ENCODE assay signal across 13 cellular contexts in the genomic region with DNA sequence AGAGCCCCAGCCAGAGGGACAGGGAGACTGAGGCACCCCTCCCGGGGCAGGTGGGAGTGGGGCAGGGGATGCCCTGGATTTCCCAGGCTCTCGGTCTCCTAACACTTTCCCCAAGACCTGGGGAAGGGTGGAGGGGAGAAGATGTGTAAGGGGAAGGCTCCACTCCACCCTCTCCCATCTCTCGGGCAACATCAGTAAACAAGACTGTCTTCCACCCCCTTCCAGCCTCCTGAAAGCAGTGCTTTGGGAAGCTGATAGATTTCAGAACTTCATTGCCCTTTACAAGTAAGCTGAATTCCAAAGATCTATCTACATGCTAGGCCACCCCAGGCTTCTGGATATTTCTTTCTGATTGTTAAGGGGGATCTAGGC. TPM values are rescaled to one million over a fixed set of nuclear protein-coding genes. Genes with fewer than 3 reads are reported as not detected.
DNase-seq lines count a peak whose midpoint lies in the region; ATAC-seq and TF ChIP-seq lines count a peak whose summit lies in the region.
"Had no signal": no experiment of that assay in that cellular context is flagged by ENCODE, and none has a peak within 500 bp of the region (broad histone marks: within the 10 kb centered on the region; RNA-seq: fewer than 3 reads in every experiment).

No MANE protein-coding gene starts in this region.

- no peak overlapping the region for H3K4me3 ChIP-seq in colonic mucosa
- H3K4me3 ChIP-seq in mesenchymal stem cell (ENCODE audit: insufficient read depth in 1 of 2, low read depth in 1 of 2, low read length in 2 of 2): peak overlapping the region in 1 of 2 experiments; percentile 64

- no peak overlapping the region for H2BK5ac ChIP-seq in mesenchymal stem cell (ENCODE audit: low read depth, low read length, poor library complexity, severe bottlenecking)

- TF ChIP-seq CTCF in colonic mucosa (IDR thresholded peaks at IDR 0.05): no peak

- H3K36me3 ChIP-seq in colonic mucosa (no peaks in the 10 kb centered on the region), mesenchymal stem cell (ENCODE audit: control insufficient read depth in 1 of 2, insufficient read depth in 2 of 2, low read depth in 1 of 2, low read length in 2 of 2) (peaks cover 39 to 41% of the 10 kb centered on the region in 2 experiments)

- H4K91ac ChIP-seq in mesenchymal stem cell (ENCODE audit: low read length): no peak overlapping the region

- peak overlapping the region in 1 of 2 experiments; percentile 74 for H3K18ac ChIP-seq in mesenchymal stem cell (ENCODE audit: low read depth in 1 of 2, low read length in 2 of 2)

- peak overlapping the region; percentile 83 for H3K4me2 ChIP-seq in mesenchymal stem cell (ENCODE audit: low read length, poor library complexity, severe bottlenecking)

- peaks cover 28% of the 10 kb centered on the region for H3K27me3 ChIP-seq in colonic mucosa
- no peaks in the 10 kb centered on the region for H3K27me3 ChIP-seq in mesenchymal stem cell (ENCODE audit: control insufficient read depth in 1 of 2, insufficient read depth in 1 of 2, low read length in 2 of 2)

- no peak overlapping the region for H3K14ac ChIP-seq in mesenchymal stem cell (ENCODE audit: low read length in 2 of 2)

- peak overlapping the region; percentile 69 for H2AK5ac ChIP-seq in mesenchymal stem cell (ENCODE audit: low read length, severe bottlenecking)

- DNase-seq in OCI-M1 (lab: John Stamatoyannopoulos, UW) (peak; percentile 1), colonic mucosa (no peak), mesenchymal stem cell (peak; percentile 70), activated T-cell treated with anti-CD3 and anti-CD28 coated beads for 4 hours (no peak)
- no peak for DNase-seq in stimulated activated naive CD4-positive, alpha-beta T cell treated with Interleukin-2 at 50 U/mL for 16 hours (lab: John Stamatoyannopoulos, UW)
- DNase-seq: activated CD4-positive, alpha-beta T cell treated with anti-CD3 and anti-CD28 coated beads, Interleukin-2, amount 10 ng/mL, durations not matched to agents 7 days and 5 days; activated naive CD4-positive, alpha-beta T cell treated with anti-CD3 and anti-CD28 coated beads, Interleukin-2, amount 10 ng/mL, durations not matched to agents 7 days and 5 days; DND-41; Karpas-422; left colon had no signal

- peaks cover 30% of the 10 kb centered on the region for H3K79me1 ChIP-seq in mesenchymal stem cell (replicated peaks; ENCODE audit: low read length, poor library complexity, severe bottlenecking)

- no peak overlapping the region for H3K23ac ChIP-seq in mesenchymal stem cell (ENCODE audit: low read length in 2 of 2)

- ATAC-seq in HG03280 (IDR thresholded peaks at IDR 0.05; ENCODE audit: unreplicated experiment): no peak

- no peak overlapping the region for H3K4ac ChIP-seq in mesenchymal stem cell (ENCODE audit: low read depth in 1 of 2, low read length in 2 of 2)

- WGBS in mesenchymal stem cell: no CpG with 5 or more reads among the region's 3 CpGs

- H3K4me1 ChIP-seq in colonic mucosa (no peaks in the 10 kb centered on the region), mesenchymal stem cell (ENCODE audit: control insufficient read depth, insufficient read depth, low read depth, low read length) (peaks cover 48% of the 10 kb centered on the region)

- H2BK15ac ChIP-seq in mesenchymal stem cell (ENCODE audit: low read depth, poor library complexity, severe bottlenecking): peak overlapping the region; percentile 15

- no peak overlapping the region for H2BK12ac ChIP-seq in mesenchymal stem cell (ENCODE audit: low read length in 2 of 2)

- peak overlapping the region; percentile 44 for H3K27ac ChIP-seq in colonic mucosa
- H3K27ac ChIP-seq in mesenchymal stem cell (ENCODE audit: low read length, poor library complexity, severe bottlenecking): peak overlapping the region; percentile 82
- peak overlapping the region; percentile 97 for H3K27ac ChIP-seq in temporal lobe (ENCODE audit: low read depth, low read length)

- H3K9ac ChIP-seq in colonic mucosa (ENCODE audit: low read depth in 2 of 2, low read length in 2 of 2): no peak overlapping the region
- peak overlapping the region; percentile 85 for H3K9ac ChIP-seq in mesenchymal stem cell (ENCODE audit: low read length)

- no peaks in the 10 kb centered on the region for H3K9me3 ChIP-seq in colonic mucosa
- H3K9me3 ChIP-seq in mesenchymal stem cell (ENCODE audit: control insufficient read depth, low read length): no peaks in the 10 kb centered on the region

- no peak overlapping the region for H2AFZ ChIP-seq in mesenchymal stem cell (ENCODE audit: low read depth, low read length)

- intact Hi-C loops in colonic mucosa (cut with DNase I): no loop called here

- H4K8ac ChIP-seq in mesenchymal stem cell (ENCODE audit: low read length): no peak overlapping the region

- H2BK120ac ChIP-seq in mesenchymal stem cell (ENCODE audit: low read depth, low read length): no peak overlapping the region

RNA-seq across cellular contexts. Expression of a gene that starts 3.7 kb away (rescaled TPM):
- total RNA-seq in colonic mucosa (10 to 100 TPM in 1 of 2 donors, 1 to 10 TPM in 1; 4.5 to 88.6 TPM), temporal lobe (4.2 TPM)
- 25.9 TPM for polyA plus RNA-seq in mesenchymal stem cell (2013, experiment 1 of 2)
- polyA plus RNA-seq in mesenchymal stem cell (2013, experiment 2 of 2): 23.7 TPM
- total RNA-seq: activated CD4-positive, alpha-beta T cell treated with anti-CD3 and anti-CD28 coated beads, Interleukin-2, amount 10 ng/mL, durations not matched to agents 7 days and 5 days had no signal

RNA-seq across cellular contexts. Expression of a gene that starts 28.7 kb away (rescaled TPM):
- total RNA-seq in colonic mucosa: 100 to 1,000 TPM in 1 of 2 donors, 10 to 100 TPM in 1; 94.4 to 105 TPM
- polyA plus RNA-seq in mesenchymal stem cell (2013, experiment 1 of 2): 413 TPM
- 407 TPM for polyA plus RNA-seq in mesenchymal stem cell (2013, experiment 2 of 2)
- 57.0 TPM for total RNA-seq in temporal lobe

RNA-seq across cellular contexts. Expression of a gene that starts 42.2 kb away (rescaled TPM):
- 1 to 10 TPM in 1 of 2 donors, under 1 TPM in 1; 0.64 to 5.8 TPM for total RNA-seq in colonic mucosa
- polyA plus RNA-seq in mesenchymal stem cell (2013, experiment 1 of 2): 2.2 TPM
- 1.4 TPM for polyA plus RNA-seq in mesenchymal stem cell (2013, experiment 2 of 2)
- total RNA-seq in temporal lobe: 40.6 TPM

RNA-seq across cellular contexts. Expression of a gene that starts 58.3 kb away (rescaled TPM):
- not detected for total RNA-seq in colonic mucosa
- polyA plus RNA-seq in mesenchymal stem cell (2013, experiment 1 of 2): not detected
- polyA plus RNA-seq in mesenchymal stem cell (2013, experiment 2 of 2): not detected
- not detected for total RNA-seq in temporal lobe
- total RNA-seq: activated CD4-positive, alpha-beta T cell treated with anti-CD3 and anti-CD28 coated beads, Interleukin-2, amount 10 ng/mL, durations not matched to agents 7 days and 5 days; left colon; pulmonary artery endothelial cell had no signal

Comparison
In these comparisons a context has a peak if more than half of its experiments do, and no peak if none do; other contexts are left out.
1. DNase-seq: peak in OCI-M1 (single experiment) and mesenchymal stem cell (single experiment); none in colonic mucosa (single experiment), stimulated activated naive CD4-positive, alpha-beta T cell treated with Interleukin-2 at 50 U/mL for 16 hours (single experiment) and activated T-cell treated with anti-CD3 and anti-CD28 coated beads for 4 hours (single experiment).
2. H3K27ac ChIP-seq: peak in every context shown above with its lines; median percentile 97 in temporal lobe; 82 in mesenchymal stem cell; 44 in colonic mucosa.